ENCODE assay signal across 20 cellular contexts in the genomic region with DNA sequence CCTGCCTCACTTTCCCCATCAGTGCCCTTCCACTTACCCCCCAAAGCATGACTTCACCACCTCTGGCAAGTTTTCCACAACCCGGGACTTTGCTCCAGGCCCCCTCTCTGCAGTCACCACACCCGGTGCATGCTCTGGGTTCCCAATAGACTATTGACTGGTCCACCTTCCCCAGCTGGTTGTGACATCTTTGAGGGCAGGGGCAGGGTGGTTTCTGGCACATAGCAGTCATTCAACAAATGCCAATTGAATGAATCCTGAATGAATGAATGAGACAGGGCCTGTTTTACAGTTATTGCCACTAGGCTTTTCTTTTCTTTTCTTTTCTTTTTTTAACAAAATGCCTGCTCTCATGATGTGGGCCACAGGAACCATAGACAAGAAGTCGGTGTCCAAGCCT. TPM values are rescaled to one million over a fixed set of nuclear protein-coding genes. Genes with fewer than 3 reads are reported as not detected.
A peak's percentile ranks its signal among the peaks of the same experiment; 100 is the strongest.
DNase-seq lines count a peak whose midpoint lies in the region; ATAC-seq, FAIRE-seq and TF ChIP-seq lines count a peak whose summit lies in the region.
"Had no signal": no experiment of that assay in that cellular context is flagged by ENCODE, and none has a peak within 500 bp of the region (broad histone marks: within the 10 kb centered on the region; RNA-seq: fewer than 3 reads in every experiment).

No MANE protein-coding gene starts in this region.

- no peak overlapping the region for H3K27ac ChIP-seq in astrocyte (ENCODE audit: low read depth, low read length)
- H3K27ac ChIP-seq in neuronal stem cell (replicated peaks; ENCODE audit: low read length) = no peak overlapping the region
- H3K27ac ChIP-seq: C4-2B had no signal

- peak overlapping the region; percentile 10 for H3K14ac ChIP-seq in neuronal stem cell (ENCODE audit: low read length)

- H3K4me1 Mint-ChIP-seq in astrocyte (ENCODE audit: low read depth, unreplicated experiment) = peaks cover 12% of the 10 kb centered on the region

- no peak for FAIRE-seq in astrocyte (lab: Jason Lieb, UNC)
- FAIRE-seq: D721Med, GM12878, GM19239, HTR-8/SVneo, K562 had no signal

- H3K27me3 ChIP-seq in astrocyte (ENCODE audit: insufficient read depth, low read length) (peaks cover 6% of the 10 kb centered on the region), neuronal stem cell (ENCODE audit: control insufficient read depth in 3 of 3, insufficient read depth in 3 of 3, low read depth in 1 of 3, low read length in 3 of 3) (no peaks in the 10 kb centered on the region)

- H4K20me1 ChIP-seq in astrocyte (ENCODE audit: insufficient read depth, low read length) = no peaks in the 10 kb centered on the region

- H4K8ac ChIP-seq in neuronal stem cell (ENCODE audit: low read depth, low read length) = no peak overlapping the region

- no peak overlapping the region for H3K18ac ChIP-seq in neuronal stem cell (ENCODE audit: low read length)

- H2AK5ac ChIP-seq in neuronal stem cell (ENCODE audit: low read depth, low read length) = no peak overlapping the region

- no peak overlapping the region for H3K4ac ChIP-seq in neuronal stem cell (ENCODE audit: low read length)

- H3K9me3 Mint-ChIP-seq in astrocyte (ENCODE audit: unreplicated experiment) = peaks cover 1% of the 10 kb centered on the region

- H3K9me3 ChIP-seq in astrocyte (ENCODE audit: insufficient read depth, low read depth, low read length) (no peaks in the 10 kb centered on the region), neuronal stem cell (replicated peaks in 1 of 2; ENCODE audit: control insufficient read depth in 2 of 2, insufficient read depth in 1 of 2, low read depth in 1 of 2, low read length in 2 of 2) (no peaks in the 10 kb centered on the region)
- H3K9me3 ChIP-seq: Caco-2 had no signal

- no peaks in the 10 kb centered on the region for H3K4me1 ChIP-seq in astrocyte (ENCODE audit: insufficient read depth, low read length)
- H3K4me1 ChIP-seq in neuronal stem cell (ENCODE audit: control insufficient read depth in 2 of 2, insufficient read depth in 1 of 2, low read depth in 1 of 2, low read length in 2 of 2) = peaks cover 0 to 12% of the 10 kb centered on the region in 2 donors
- H3K4me1 ChIP-seq: Caco-2 had no signal

- H3K79me1 ChIP-seq in neuronal stem cell (ENCODE audit: low read depth, low read length) = no peaks in the 10 kb centered on the region

- ATAC-seq in HG02642 (IDR thresholded peaks at IDR 0.05; ENCODE audit: poor library complexity, unreplicated experiment) = no peak
- ATAC-seq: GM12878, K562 had no signal

- no peak overlapping the region for H2BK12ac ChIP-seq in neuronal stem cell (ENCODE audit: low read length)

- no peak overlapping the region for H4K91ac ChIP-seq in neuronal stem cell (ENCODE audit: low read depth, low read length, poor library complexity)

- peak overlapping the region; percentile 45 for H3K27ac Mint-ChIP-seq in astrocyte (ENCODE audit: unreplicated experiment)
- H3K27ac Mint-ChIP-seq: CD4-positive, alpha-beta T cell had no signal

- H2AFZ ChIP-seq in astrocyte (ENCODE audit: low read depth, low read length) (no peak overlapping the region), neuronal stem cell (ENCODE audit: low read length) (no peak overlapping the region)

- no peak overlapping the region for H2BK120ac ChIP-seq in neuronal stem cell (ENCODE audit: low read depth, low read length)

- H3K36me3 ChIP-seq in astrocyte (ENCODE audit: insufficient read depth, low read length) = no peaks in the 10 kb centered on the region
- H3K36me3 ChIP-seq in neuronal stem cell (replicated peaks in 1 of 2; ENCODE audit: control insufficient read depth in 2 of 2, insufficient read depth in 2 of 2, low read length in 2 of 2) = no peaks in the 10 kb centered on the region

- no CpG with 5 or more reads among the region's 3 CpGs for WGBS in neuronal stem cell (ENCODE audit: extremely low coverage in 2 of 2, insufficient read length in 2 of 2, insufficient replicate concordance in 1 of 2), 2 donors

- no peak for TF ChIP-seq CTCF in astrocyte (IDR thresholded peaks at IDR 0.05; ENCODE audit: insufficient read depth, low read depth, low read length)

- no peak overlapping the region for H2BK15ac ChIP-seq in neuronal stem cell (ENCODE audit: low read length)

- peaks cover 22% of the 10 kb centered on the region for H3K27me3 Mint-ChIP-seq in astrocyte (ENCODE audit: low read depth, unreplicated experiment)

- H2BK5ac ChIP-seq in neuronal stem cell (ENCODE audit: low read length) = no peak overlapping the region

- H3K9ac ChIP-seq in astrocyte (ENCODE audit: low read length) = no peak overlapping the region
- no peak overlapping the region for H3K9ac ChIP-seq in neuronal stem cell (ENCODE audit: low read depth, low read length, poor library complexity)

- H3K79me2 ChIP-seq in astrocyte (ENCODE audit: insufficient read depth, low read length) = no peaks in the 10 kb centered on the region

- DNase-seq in AG08395 (ENCODE audit: low spot score) = peak; percentile 11
- DNase-seq in EH (ENCODE audit: low read depth) = peak; percentile 15
- no peak for DNase-seq in astrocyte (ENCODE audit: low read depth)
- DNase-seq in neuronal stem cell (ENCODE audit: low spot score) = no peak
- DNase-seq in cortex of kidney (lab: John Stamatoyannopoulos, UW) = no peak
- no peak for DNase-seq in DMS153 (lab: John Stamatoyannopoulos, UW)
- DNase-seq: 8988T; AML-193; Caco-2; CD4-positive, alpha-beta T cell; DMS79; HCEC 1CT; IMR-90 had no signal

- H3K4me3 ChIP-seq in astrocyte (ENCODE audit: insufficient read depth, low read depth, low read length) = no peak overlapping the region
- no peak overlapping the region for H3K4me3 ChIP-seq in neuronal stem cell (ENCODE audit: low read length in 2 of 2)
- H3K4me3 ChIP-seq: GM12878, K562 had no signal

- H3K36me3 Mint-ChIP-seq in astrocyte (ENCODE audit: low read depth, unreplicated experiment) = no peaks in the 10 kb centered on the region

- no peak overlapping the region for H3K4me3 Mint-ChIP-seq in astrocyte (ENCODE audit: unreplicated experiment)
- H3K4me3 Mint-ChIP-seq: CD4-positive, alpha-beta T cell had no signal

- H3K4me2 ChIP-seq in astrocyte (ENCODE audit: low read length) (no peak overlapping the region), neuronal stem cell (ENCODE audit: insufficient read depth, low read length, poor library complexity, severe bottlenecking) (no peak overlapping the region)

- H3K23ac ChIP-seq in neuronal stem cell (ENCODE audit: low read depth, low read length, poor library complexity) = no peak overlapping the region

RNA-seq across cellular contexts. Expression of a gene that starts 28.8 kb away (rescaled TPM):
- total RNA-seq in astrocyte = 42.5 and 45.0 TPM in 2 replicates
- 21.3 TPM for polyA plus RNA-seq in neuronal stem cell (2013, experiment 1 of 2)
- 21.3 TPM for polyA plus RNA-seq in neuronal stem cell (2013, experiment 2 of 2)
- total RNA-seq: CD4-positive, alpha-beta T cell had no signal
- polyA plus RNA-seq: K562 had no signal

Comparison
In these comparisons a context has a peak if more than half of its experiments do, and no peak if none do; other contexts are left out.
1. DNase-seq: peak in AG08395 (single experiment) and EH (single experiment); none in astrocyte (single experiment), neuronal stem cell (single experiment), cortex of kidney (single experiment) and DMS153 (single experiment).